Comparison of ENCODE assay signal across 8 cellular contexts in genomic region chr16:56424791-56425438, GRCh38. TPM values are rescaled to one million over a fixed set of nuclear protein-coding genes. Genes with fewer than 3 reads are reported as not detected.
A peak's percentile ranks its signal among the peaks of the same experiment; 100 is the strongest.
DNase-seq lines count a peak whose midpoint lies in the region; ATAC-seq, FAIRE-seq and TF ChIP-seq lines count a peak whose summit lies in the region.

No MANE protein-coding gene starts in this region.

- TF ChIP-seq CTCF in breast epithelium (IDR thresholded peaks at IDR 0.05) (no peak), keratinocyte (optimal IDR thresholded peaks at IDR 0.05 in 1 of 3, IDR thresholded peaks at IDR 0.05 in 1 of 3, conservative IDR thresholded peaks at IDR 0.05 in 1 of 3; ENCODE audit: extremely low read depth in 1 of 3, insufficient read depth in 2 of 3, low read length in 3 of 3) (no peak)

- H3K27ac ChIP-seq in breast epithelium, result peak overlapping the region; percentile 89 to 95
- H3K27ac ChIP-seq in keratinocyte (ENCODE audit: control insufficient read depth, insufficient read depth, low read length), result peak overlapping the region; percentile 70

- H2AFZ ChIP-seq in keratinocyte (ENCODE audit: control insufficient read depth, low read length), result peak overlapping the region; percentile 52

- DNase-seq in 8988T (peak; percentile 44), T-helper 2 cell (peak in 4 of 5 experiments; percentile 16 to 24 (median 18)), breast epithelium (ENCODE audit: low spot score in 2 of 2) (no peak), keratinocyte (ENCODE audit: low read depth, low spot score) (no peak), epidermal melanocyte (ENCODE audit: insufficient read length, low spot score) (no peak)
- DNase-seq in stimulated activated CD4-positive, alpha-beta T cell treated with anti-CD3 and anti-CD28 coated beads, Interleukin-1b, Interleukin-23, amount 100 ng/mL, for 48 hours, result peak; percentile 28

- H3K4me1 ChIP-seq in breast epithelium, result peaks cover 0 to 2% of the 10 kb centered on the region in 2 donors
- H3K4me1 ChIP-seq in keratinocyte (ENCODE audit: control insufficient read depth, extremely low read depth, insufficient read depth, low read length), result peaks cover 25% of the 10 kb centered on the region

- H3K9me3 ChIP-seq in breast epithelium (no peaks in the 10 kb centered on the region), keratinocyte (ENCODE audit: control insufficient read depth, low read depth, low read length) (no peaks in the 10 kb centered on the region)

- H3K36me3 ChIP-seq in breast epithelium, result no peaks in the 10 kb centered on the region
- H3K36me3 ChIP-seq in keratinocyte (ENCODE audit: control insufficient read depth in 2 of 2, extremely low read depth in 1 of 2, insufficient read depth in 2 of 2, low read length in 2 of 2), result no peaks in the 10 kb centered on the region

- no peaks in the 10 kb centered on the region for H3K9me1 ChIP-seq in keratinocyte (ENCODE audit: control insufficient read depth, extremely low read depth, insufficient read depth, low read length)

- H3K4me3 ChIP-seq in breast epithelium (peak overlapping the region; percentile 91 to 99 (median 94)), keratinocyte (ENCODE audit: control insufficient read depth in 2 of 3, extremely low read depth in 1 of 3, insufficient read depth in 2 of 3, low read depth in 1 of 3, low read length in 3 of 3) (peak overlapping the region; percentile 63 to 75 (median 73))

- no peaks in the 10 kb centered on the region for H3K27me3 ChIP-seq in breast epithelium
- no peaks in the 10 kb centered on the region for H3K27me3 ChIP-seq in keratinocyte (ENCODE audit: control insufficient read depth, extremely low read depth, insufficient read depth, low read length)

- peaks cover 45% of the 10 kb centered on the region for H3K79me2 ChIP-seq in keratinocyte (ENCODE audit: control insufficient read depth, insufficient read depth, low read length)

- ATAC-seq in GM18907 (IDR thresholded peaks at IDR 0.05; ENCODE audit: unreplicated experiment), result peak; percentile 48
- ATAC-seq in HG03159 (IDR thresholded peaks at IDR 0.05; ENCODE audit: unreplicated experiment), result peak; percentile 21

- TF ChIP-seq POLR2A in breast epithelium (IDR thresholded peaks at IDR 0.05), result no peak

- no peak for FAIRE-seq in keratinocyte (lab: Jason Lieb, UNC)

- H4K20me1 ChIP-seq in keratinocyte (ENCODE audit: control insufficient read depth, extremely low read depth, insufficient read depth, low read length), result no peaks in the 10 kb centered on the region

- H3K9ac ChIP-seq in keratinocyte (ENCODE audit: control insufficient read depth, extremely low read depth, insufficient read depth, low read length), result peak overlapping the region; percentile 74

- dilution Hi-C loops in keratinocyte (cut with MboI; ENCODE audit: extremely low pct_ligation_motif_present, low sequenced_read_pairs), result no loop called here

- intact Hi-C loops in breast epithelium (cut with DNase I; ENCODE audit: low total_unique reads), result no loop called here

- H3K4me2 ChIP-seq in keratinocyte (ENCODE audit: control insufficient read depth, extremely low read depth, insufficient read depth, low read depth, low read length), result no peak overlapping the region

RNA-seq across cellular contexts. Expression of gene AMFR, which starts 0.4 kb away (rescaled TPM):
- total RNA-seq in breast epithelium, result 100 to 1,000 TPM; 156 to 205 (median 188) TPM
- 36.9 to 62.1 TPM (median 38.3 TPM) in 3 replicates for polyA plus RNA-seq in keratinocyte
- 54.4 TPM for polyA plus RNA-seq in keratinocyte (2011; ENCODE audit: low read depth)
- 43.4 and 52.3 TPM in 2 replicates for polyA plus RNA-seq in keratinocyte (2011; cell fraction: cytosol; rRNA removed)
- 58.6 and 64.9 TPM in 2 replicates for polyA plus RNA-seq in keratinocyte (2011; cell fraction: nucleus; rRNA removed)
- polyA plus RNA-seq in keratinocyte (2012; ENCODE audit: low replicate concordance), result 60.0 and 75.0 TPM in 2 replicates
- polyA minus RNA-seq in keratinocyte, result 213 to 443 TPM (median 219 TPM) in 3 replicates
- polyA minus RNA-seq in keratinocyte (2011; cell fraction: cytosol; rRNA and poly(A)+ RNA removed), result 197 TPM
- polyA minus RNA-seq in keratinocyte (2011; cell fraction: nucleus; rRNA and poly(A)+ RNA removed), result 115 and 161 TPM in 2 replicates

RNA-seq across cellular contexts. Expression of gene NUDT21, which starts 26.2 kb away (rescaled TPM):
- total RNA-seq in breast epithelium, result 10 to 100 TPM; 53.9 to 65.3 (median 54.1) TPM
- polyA plus RNA-seq in keratinocyte, result 59.9 to 98.2 TPM (median 81.5 TPM) in 3 replicates
- polyA plus RNA-seq in keratinocyte (2011; ENCODE audit: low read depth), result 119 TPM
- polyA plus RNA-seq in keratinocyte (2011; cell fraction: cytosol; rRNA removed), result 49.2 and 94.5 TPM in 2 replicates
- 23.4 and 35.7 TPM in 2 replicates for polyA plus RNA-seq in keratinocyte (2011; cell fraction: nucleus; rRNA removed)
- polyA plus RNA-seq in keratinocyte (2012; ENCODE audit: low replicate concordance), result 80.0 and 80.3 TPM in 2 replicates
- 28.3 to 66.6 TPM (median 39.7 TPM) in 3 replicates for polyA minus RNA-seq in keratinocyte
- 53.3 TPM for polyA minus RNA-seq in keratinocyte (2011; cell fraction: cytosol; rRNA and poly(A)+ RNA removed)
- 19.2 and 34.7 TPM in 2 replicates for polyA minus RNA-seq in keratinocyte (2011; cell fraction: nucleus; rRNA and poly(A)+ RNA removed)

RNA-seq across cellular contexts. Expression of gene OGFOD1, which starts 26.4 kb away (rescaled TPM):
- 10 to 100 TPM; 21.4 to 36.3 (median 25.2) TPM for total RNA-seq in breast epithelium
- 47.3 to 112 TPM (median 70.5 TPM) in 3 replicates for polyA plus RNA-seq in keratinocyte
- 20.0 TPM for polyA plus RNA-seq in keratinocyte (2011; ENCODE audit: low read depth)
- 71.0 and 81.1 TPM in 2 replicates for polyA plus RNA-seq in keratinocyte (2011; cell fraction: cytosol; rRNA removed)
- 71.5 and 84.5 TPM in 2 replicates for polyA plus RNA-seq in keratinocyte (2011; cell fraction: nucleus; rRNA removed)
- 41.6 and 63.0 TPM in 2 replicates for polyA plus RNA-seq in keratinocyte (2012; ENCODE audit: low replicate concordance)
- 13.3 to 67.1 TPM (median 42.0 TPM) in 3 replicates for polyA minus RNA-seq in keratinocyte
- polyA minus RNA-seq in keratinocyte (2011; cell fraction: cytosol; rRNA and poly(A)+ RNA removed), result 39.7 TPM
- polyA minus RNA-seq in keratinocyte (2011; cell fraction: nucleus; rRNA and poly(A)+ RNA removed), result 38.3 and 65.9 TPM in 2 replicates

Comparison
In these comparisons a context has a peak if more than half of its experiments do, and no peak if none do; other contexts are left out.
1. DNase-seq: peak in 8988T (single experiment), T-helper 2 cell (4 of 5) and stimulated activated CD4-positive, alpha-beta T cell treated with anti-CD3 and anti-CD28 coated beads, Interleukin-1b, Interleukin-23, amount 100 ng/mL, for 48 hours (single experiment); none in breast epithelium (0 of 2), keratinocyte (single experiment) and epidermal melanocyte (single experiment).